ENCODE assay signal across 8 cellular contexts in the genomic region with DNA sequence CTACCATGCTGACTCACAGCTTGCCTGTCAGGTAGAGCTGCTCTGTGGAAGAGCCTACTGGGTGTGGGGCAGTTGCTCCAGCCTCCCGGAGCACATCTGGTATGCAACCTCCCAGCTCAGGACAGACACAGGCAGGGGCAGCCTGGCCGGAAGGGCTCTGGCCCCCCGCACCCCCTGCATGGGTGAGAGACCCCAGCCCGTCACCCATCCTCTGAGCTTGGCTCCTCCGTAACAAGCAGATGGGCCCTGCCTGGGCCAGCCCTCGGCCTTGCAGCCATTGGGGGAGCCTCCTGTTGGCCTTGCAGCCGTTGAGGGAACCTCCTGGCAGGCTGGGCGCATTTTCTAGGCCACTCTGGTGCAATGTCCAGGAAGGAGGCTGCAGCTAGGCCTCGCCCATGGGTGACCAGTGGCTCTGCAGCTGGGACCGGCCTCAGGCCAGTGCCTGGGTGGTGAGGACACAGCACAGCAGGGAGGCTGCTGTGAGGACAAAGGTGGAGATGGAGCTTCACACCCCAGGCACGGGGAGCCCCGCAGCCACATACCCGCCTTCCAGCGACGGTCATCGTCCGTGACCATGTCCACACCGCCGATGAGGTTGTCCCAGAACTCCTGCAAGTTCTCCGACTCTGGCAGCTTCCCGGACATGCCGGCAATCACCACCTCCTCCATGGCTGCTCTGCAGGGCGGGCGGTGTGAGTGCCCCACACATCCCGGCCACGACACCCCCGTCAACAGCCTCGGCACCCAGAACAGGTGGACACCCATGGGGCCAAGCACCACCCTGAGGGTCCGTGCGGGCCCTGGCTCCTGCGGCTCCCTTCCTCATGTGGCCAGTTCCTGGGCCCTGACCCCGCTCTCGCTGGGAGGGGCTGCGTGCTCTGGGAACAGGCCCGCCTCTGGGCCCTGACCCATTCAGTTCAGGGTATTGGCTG. TPM values are rescaled to one million over a fixed set of nuclear protein-coding genes. Genes with fewer than 3 reads are reported as not detected.
A peak's percentile ranks its signal among the peaks of the same experiment; 100 is the strongest.
DNase-seq lines count a peak whose midpoint lies in the region; ATAC-seq and TF ChIP-seq lines count a peak whose summit lies in the region.

No MANE protein-coding gene starts in this region.

- CTCF ChIA-PET in activated CD8-positive, alpha-beta T cell treated with anti-CD3 and anti-CD28 coated beads for 36 hours (lab: Charles Lee): interaction anchor here (0.9 to 1.2 kb wide), 3 partner anchors 10 to 137 kb away, joined by 3 read pairs; no protein-coding TSS in a partner anchor

- intact Hi-C loops in activated CD4-positive, alpha-beta T cell treated with anti-CD3 and anti-CD28 coated beads, Interleukin-2, amount 10 ng/mL, durations not matched to agents 24 days and 14 days (cut with micrococcal nuclease): loop anchor here (5.0 kb wide), 1 partner anchor 106 kb away; no protein-coding TSS in a partner anchor
- intact Hi-C loops in activated CD8-positive, alpha-beta T cell treated with anti-CD3 and anti-CD28 coated beads for 36 hours (cut with micrococcal nuclease): no loop called here
- intact Hi-C loops in stomach (cut with DNase I; ENCODE audit: low total_unique reads): no loop called here

- H3K4me3 ChIP-seq in hepatocyte: peak overlapping the region; percentile 95
- peak overlapping the region; percentile 81 to 91 (median 88) for H3K4me3 ChIP-seq in stomach
- peak overlapping the region in 2 of 4 donors; percentile 87 to 98 for H3K4me3 ChIP-seq in Peyer's patch

- no peak for ATAC-seq in activated CD8-positive, alpha-beta T cell treated with anti-CD3 and anti-CD28 coated beads for 36 hours

- no peak overlapping the region for H2AFZ ChIP-seq in hepatocyte

- TF ChIP-seq POLR2A in stomach (IDR thresholded peaks at IDR 0.05) (no peak), Peyer's patch (IDR thresholded peaks at IDR 0.05) (no peak)

- H3K9me2 ChIP-seq in hepatocyte (replicated peaks; ENCODE audit: insufficient read depth): no peaks in the 10 kb centered on the region

- H3K4me3 Mint-ChIP-seq in activated CD4-positive, alpha-beta T cell treated with anti-CD3 and anti-CD28 coated beads, Interleukin-2, amount 10 ng/mL, durations not matched to agents 24 days and 14 days: peak overlapping the region; percentile 80
- peak overlapping the region; percentile 75 for H3K4me3 Mint-ChIP-seq in activated CD8-positive, alpha-beta T cell treated with anti-CD3 and anti-CD28 coated beads for 36 hours

- peak overlapping the region; percentile 98 for H3K4me2 ChIP-seq in hepatocyte

- H3K79me2 ChIP-seq in hepatocyte: peaks cover 71% of the 10 kb centered on the region

- H3K4me1 Mint-ChIP-seq in activated CD4-positive, alpha-beta T cell treated with anti-CD3 and anti-CD28 coated beads, Interleukin-2, amount 10 ng/mL, durations not matched to agents 24 days and 14 days: peaks cover 12% of the 10 kb centered on the region
- H3K4me1 Mint-ChIP-seq in activated CD8-positive, alpha-beta T cell treated with anti-CD3 and anti-CD28 coated beads for 36 hours (ENCODE audit: low read depth): peaks cover 15% of the 10 kb centered on the region

- H3K9me3 Mint-ChIP-seq in activated CD4-positive, alpha-beta T cell treated with anti-CD3 and anti-CD28 coated beads, Interleukin-2, amount 10 ng/mL, durations not matched to agents 24 days and 14 days: no peaks in the 10 kb centered on the region
- no peaks in the 10 kb centered on the region for H3K9me3 Mint-ChIP-seq in activated CD8-positive, alpha-beta T cell treated with anti-CD3 and anti-CD28 coated beads for 36 hours

- H3K36me3 ChIP-seq in hepatocyte (replicated peaks; ENCODE audit: insufficient read depth, low read depth) (no peaks in the 10 kb centered on the region), stomach (peaks cover 48 to 54% (median 52%) of the 10 kb centered on the region in 4 donors), Peyer's patch (peaks cover 0 to 46% (median 0%) of the 10 kb centered on the region in 3 donors)

- no peaks in the 10 kb centered on the region for H3K27me3 Mint-ChIP-seq in activated CD4-positive, alpha-beta T cell treated with anti-CD3 and anti-CD28 coated beads, Interleukin-2, amount 10 ng/mL, durations not matched to agents 24 days and 14 days
- no peaks in the 10 kb centered on the region for H3K27me3 Mint-ChIP-seq in activated CD8-positive, alpha-beta T cell treated with anti-CD3 and anti-CD28 coated beads for 36 hours

- no peak for DNase-seq in activated CD4-positive, alpha-beta T cell treated with anti-CD3 and anti-CD28 coated beads, Interleukin-2, amount 10 ng/mL, durations not matched to agents 24 days and 14 days
- DNase-seq in activated CD4-positive, alpha-beta T cell treated with anti-CD3 and anti-CD28 coated beads for 4 hours: no peak
- DNase-seq in activated CD8-positive, alpha-beta T cell treated with anti-CD3 and anti-CD28 coated beads for 36 hours: no peak
- no peak for DNase-seq in hepatocyte (ENCODE audit: low spot score)
- DNase-seq in stomach: no peak
- no peak for DNase-seq in NCI-H1930 (lab: John Stamatoyannopoulos, UW)
- no peak for DNase-seq in Peyer's patch
- DNase-seq in NCI-H2107 treated with DMSO at 0.1 percent for 48 hours (lab: John Stamatoyannopoulos, UW; ENCODE audit: unreplicated experiment): no peak

- H4K20me1 ChIP-seq in hepatocyte (ENCODE audit: insufficient read depth, poor library complexity, severe bottlenecking): peaks cover 64% of the 10 kb centered on the region

- H3K27ac ChIP-seq in hepatocyte: peak overlapping the region; percentile 100
- peak overlapping the region in 4 of 5 donors; percentile 91 to 98 (median 96) for H3K27ac ChIP-seq in stomach
- no peak overlapping the region for H3K27ac ChIP-seq in Peyer's patch

- no peak for TF ChIP-seq EP300 in stomach (IDR thresholded peaks at IDR 0.05)

- H3K9me3 ChIP-seq in hepatocyte (ENCODE audit: low read depth) (no peaks in the 10 kb centered on the region), stomach (no peaks in the 10 kb centered on the region), Peyer's patch (no peaks in the 10 kb centered on the region)

- H3K27ac Mint-ChIP-seq in activated CD4-positive, alpha-beta T cell treated with anti-CD3 and anti-CD28 coated beads, Interleukin-2, amount 10 ng/mL, durations not matched to agents 24 days and 14 days: peak overlapping the region; percentile 69
- H3K27ac Mint-ChIP-seq in activated CD8-positive, alpha-beta T cell treated with anti-CD3 and anti-CD28 coated beads for 36 hours: no peak overlapping the region

- peaks cover 22% of the 10 kb centered on the region for H3K36me3 Mint-ChIP-seq in activated CD4-positive, alpha-beta T cell treated with anti-CD3 and anti-CD28 coated beads, Interleukin-2, amount 10 ng/mL, durations not matched to agents 24 days and 14 days (ENCODE audit: low read depth)
- H3K36me3 Mint-ChIP-seq in activated CD8-positive, alpha-beta T cell treated with anti-CD3 and anti-CD28 coated beads for 36 hours (ENCODE audit: low read depth): peaks cover 30% of the 10 kb centered on the region

- WGBS in hepatocyte (ENCODE audit: low lambda C conversion rate, missing lambda C conversion rate): 81% methylated on average over 34 of the region's 35 CpGs
- 48 to 90% (median 59%) methylated on average over 16 to 35 of the region's 35 CpGs for WGBS in stomach, 5 donors

- POLR2A ChIA-PET in activated CD8-positive, alpha-beta T cell treated with anti-CD3 and anti-CD28 coated beads for 36 hours (lab: Charles Lee): interaction anchor here (0.6 to 4.3 kb wide), 12 partner anchors 8 to 179 kb away, joined by 3 to 16 read pairs (median 4); partner anchors contain the start of gene DUS1L

- H3K4me1 ChIP-seq in hepatocyte (ENCODE audit: insufficient read depth) (peaks cover 36% of the 10 kb centered on the region), stomach (peaks cover 32 to 54% (median 48%) of the 10 kb centered on the region in 4 donors), Peyer's patch (peaks cover 0 to 29% (median 23%) of the 10 kb centered on the region in 4 donors)

- H3K27me3 ChIP-seq in hepatocyte: no peaks in the 10 kb centered on the region
- H3K27me3 ChIP-seq in stomach: no peaks in the 10 kb centered on the region
- H3K27me3 ChIP-seq in Peyer's patch: no peaks in the 10 kb centered on the region

- TF ChIP-seq CTCF in activated CD8-positive, alpha-beta T cell treated with anti-CD3 and anti-CD28 coated beads for 36 hours (IDR thresholded peaks at IDR 0.05): no peak
- TF ChIP-seq CTCF in hepatocyte (IDR thresholded peaks at IDR 0.05; ENCODE audit: poor library complexity) (no peak), stomach (IDR thresholded peaks at IDR 0.05) (no peak), Peyer's patch (IDR thresholded peaks at IDR 0.05) (no peak)

RNA-seq across cellular contexts. Expression of gene FASN, which starts 2.0 kb away (rescaled TPM):
- 428 and 452 TPM in 2 replicates for total RNA-seq in activated CD4-positive, alpha-beta T cell treated with anti-CD3 and anti-CD28 coated beads, Interleukin-2, amount 10 ng/mL, durations not matched to agents 24 days and 14 days
- 100 to 1,000 TPM; 250 to 260 TPM for total RNA-seq in activated CD8-positive, alpha-beta T cell treated with anti-CD3 and anti-CD28 coated beads for 36 hours
- total RNA-seq in hepatocyte (67.2 and 118 TPM in 2 replicates), stomach (100 to 1,000 TPM in 3 of 5 donors, 10 to 100 TPM in 2; 22.8 to 268 (median 175) TPM), Peyer's patch (100 to 1,000 TPM in 1 of 4 donors, 10 to 100 TPM in 3; 50.4 to 110 (median 76.5) TPM)
- polyA plus RNA-seq in hepatocyte (71.5 and 77.6 TPM in 2 replicates), stomach (10 to 100 TPM; 36.0 to 97.8 (median 53.3) TPM)

RNA-seq across cellular contexts. Expression of gene DUS1L, which starts 30.4 kb away (rescaled TPM):
- 230 and 232 TPM in 2 replicates for total RNA-seq in activated CD4-positive, alpha-beta T cell treated with anti-CD3 and anti-CD28 coated beads, Interleukin-2, amount 10 ng/mL, durations not matched to agents 24 days and 14 days
- 100 to 1,000 TPM; 139 to 140 TPM for total RNA-seq in activated CD8-positive, alpha-beta T cell treated with anti-CD3 and anti-CD28 coated beads for 36 hours
- total RNA-seq in hepatocyte (71.5 and 71.9 TPM in 2 replicates), stomach (100 to 1,000 TPM in 2 of 5 donors, 10 to 100 TPM in 3; 63.2 to 286 (median 94.6) TPM), Peyer's patch (100 to 1,000 TPM in 3 of 4 donors, 10 to 100 TPM in 1; 73.6 to 207 (median 122) TPM)
- polyA plus RNA-seq in hepatocyte (160 and 202 TPM in 2 replicates), stomach (100 to 1,000 TPM; 126 to 189 (median 174) TPM)

RNA-seq across cellular contexts. Expression of gene GPS1, which starts 44.3 kb away (rescaled TPM):
- 117 and 118 TPM in 2 replicates for total RNA-seq in activated CD4-positive, alpha-beta T cell treated with anti-CD3 and anti-CD28 coated beads, Interleukin-2, amount 10 ng/mL, durations not matched to agents 24 days and 14 days
- total RNA-seq in activated CD8-positive, alpha-beta T cell treated with anti-CD3 and anti-CD28 coated beads for 36 hours: 10 to 100 TPM; 82.7 to 88.6 TPM
- total RNA-seq in hepatocyte (101 and 124 TPM in 2 replicates), stomach (100 to 1,000 TPM in 1 of 5 donors, 10 to 100 TPM in 4; 28.0 to 329 (median 86.4) TPM), Peyer's patch (100 to 1,000 TPM in 1 of 4 donors, 10 to 100 TPM in 3; 69.2 to 138 (median 88.5) TPM)
- polyA plus RNA-seq in hepatocyte (160 and 167 TPM in 2 replicates), stomach (100 to 1,000 TPM; 103 to 139 (median 129) TPM)

RNA-seq across cellular contexts. Expression of gene RFNG, which starts 44.4 kb away (rescaled TPM):
- 21.4 and 30.8 TPM in 2 replicates for total RNA-seq in activated CD4-positive, alpha-beta T cell treated with anti-CD3 and anti-CD28 coated beads, Interleukin-2, amount 10 ng/mL, durations not matched to agents 24 days and 14 days
- 10 to 100 TPM; 14.2 to 15.3 TPM for total RNA-seq in activated CD8-positive, alpha-beta T cell treated with anti-CD3 and anti-CD28 coated beads for 36 hours
- total RNA-seq in hepatocyte (39.6 and 43.2 TPM in 2 replicates), stomach (10 to 100 TPM; 12.5 to 66.5 (median 28.3) TPM), Peyer's patch (10 to 100 TPM; 42.9 to 65.7 (median 50.2) TPM)
- polyA plus RNA-seq in hepatocyte (109 and 118 TPM in 2 replicates), stomach (10 to 100 TPM; 22.5 to 55.2 (median 26.0) TPM)

RNA-seq across cellular contexts. Expression of gene DCXR, which starts 58.5 kb away (rescaled TPM):
- total RNA-seq in activated CD4-positive, alpha-beta T cell treated with anti-CD3 and anti-CD28 coated beads, Interleukin-2, amount 10 ng/mL, durations not matched to agents 24 days and 14 days: 128 TPM in 2 replicates
- total RNA-seq in activated CD8-positive, alpha-beta T cell treated with anti-CD3 and anti-CD28 coated beads for 36 hours: 100 to 1,000 TPM in 1 of 2 experiments, 10 to 100 TPM in 1; 99.2 to 101 TPM
- 118 and 125 TPM in 2 replicates for total RNA-seq in hepatocyte
- polyA plus RNA-seq in hepatocyte: 185 and 207 TPM in 2 replicates
- 100 to 1,000 TPM in 2 of 5 donors, 10 to 100 TPM in 3; 11.1 to 461 (median 100.0) TPM for total RNA-seq in stomach
- 100 to 1,000 TPM; 352 to 403 (median 396) TPM for polyA plus RNA-seq in stomach
- total RNA-seq in Peyer's patch: 100 to 1,000 TPM in 2 of 4 donors, 10 to 100 TPM in 2; 68.5 to 104 (median 86.8) TPM

Comparison
In these comparisons a context has a peak if more than half of its experiments do, and no peak if none do; other contexts are left out.
1. H3K27ac ChIP-seq: peak in hepatocyte (single experiment) and stomach (4 of 5); none in Peyer's patch (0 of 4).